8 cellular contexts compared by ENCODE assay signal in the genomic region with DNA sequence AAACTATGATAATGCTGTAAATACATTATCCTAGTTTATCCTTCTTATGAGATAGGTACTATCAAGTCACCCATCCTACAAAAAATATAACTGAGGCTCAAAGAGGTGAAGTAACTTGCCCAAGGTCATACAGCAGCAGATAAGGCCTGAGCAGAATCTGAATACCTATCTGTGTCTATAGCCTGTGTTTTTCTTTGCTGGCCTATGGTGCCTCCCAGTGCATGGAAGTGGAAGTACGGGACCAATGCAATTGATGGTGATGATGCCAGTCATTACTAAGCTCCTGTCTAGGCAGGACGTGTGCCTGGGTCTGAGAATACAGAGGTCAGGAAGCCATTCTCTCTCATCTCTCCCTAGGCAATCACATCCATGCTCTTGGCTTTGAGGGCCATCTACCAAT.
A peak's percentile ranks its signal among the peaks of the same experiment; 100 is the strongest.
DNase-seq lines count a peak whose midpoint lies in the region; ATAC-seq and TF ChIP-seq lines count a peak whose summit lies in the region.

No MANE protein-coding gene starts in this region.

- no TSS peak for BruUV-seq in Caco-2 (replicated peaks; lab: Mats Ljungman, UMichigan)

- no peak overlapping the region for H3K27ac Mint-ChIP-seq in Caco-2 (ENCODE audit: unreplicated experiment)
- H3K27ac Mint-ChIP-seq in activated CD4-positive, alpha-beta memory T cell treated with anti-CD3 and anti-CD28 coated beads, Interleukin-2, amount 10 ng/mL, durations not matched to agents 7 days and 5 days: no peak overlapping the region
- no peak overlapping the region for H3K27ac Mint-ChIP-seq in glutamatergic neuron (ENCODE audit: unreplicated experiment)

- no peak overlapping the region for H3K4me3 Mint-ChIP-seq in Caco-2 (ENCODE audit: unreplicated experiment)
- no peak overlapping the region for H3K4me3 Mint-ChIP-seq in activated CD4-positive, alpha-beta memory T cell treated with anti-CD3 and anti-CD28 coated beads, Interleukin-2, amount 10 ng/mL, durations not matched to agents 7 days and 5 days
- no peak overlapping the region for H3K4me3 Mint-ChIP-seq in glutamatergic neuron (ENCODE audit: unreplicated experiment)

- no peaks in the 10 kb centered on the region for H3K4me1 Mint-ChIP-seq in Caco-2 (ENCODE audit: low read depth, unreplicated experiment)
- no peaks in the 10 kb centered on the region for H3K4me1 Mint-ChIP-seq in activated CD4-positive, alpha-beta memory T cell treated with anti-CD3 and anti-CD28 coated beads, Interleukin-2, amount 10 ng/mL, durations not matched to agents 7 days and 5 days
- no peaks in the 10 kb centered on the region for H3K4me1 Mint-ChIP-seq in glutamatergic neuron (ENCODE audit: low read depth, unreplicated experiment)

- no peaks in the 10 kb centered on the region for H3K4me1 ChIP-seq in Caco-2

- no peaks in the 10 kb centered on the region for H3K36me3 Mint-ChIP-seq in Caco-2 (ENCODE audit: insufficient read depth, unreplicated experiment)
- no peaks in the 10 kb centered on the region for H3K36me3 Mint-ChIP-seq in activated CD4-positive, alpha-beta memory T cell treated with anti-CD3 and anti-CD28 coated beads, Interleukin-2, amount 10 ng/mL, durations not matched to agents 7 days and 5 days (ENCODE audit: low read depth)
- no peaks in the 10 kb centered on the region for H3K36me3 Mint-ChIP-seq in glutamatergic neuron (ENCODE audit: unreplicated experiment)

- H3K27me3 Mint-ChIP-seq in Caco-2 (ENCODE audit: insufficient read depth, unreplicated experiment): no peaks in the 10 kb centered on the region
- H3K27me3 Mint-ChIP-seq in activated CD4-positive, alpha-beta memory T cell treated with anti-CD3 and anti-CD28 coated beads, Interleukin-2, amount 10 ng/mL, durations not matched to agents 7 days and 5 days: no peaks in the 10 kb centered on the region
- H3K27me3 Mint-ChIP-seq in glutamatergic neuron (ENCODE audit: unreplicated experiment): no peaks in the 10 kb centered on the region

- CTCF ChIA-PET in Caco-2 (lab: Charles Lee): interaction anchor here (0.6 to 2.0 kb wide), 12 partner anchors 14 to 397 kb away, joined by 3 to 38 read pairs (median 3); partner anchors contain the start of gene SLC36A1
- CTCF ChIA-PET in activated CD4-positive, alpha-beta memory T cell treated with anti-CD3 and anti-CD28 coated beads, Interleukin-2, amount 10 ng/mL, durations not matched to agents 7 days and 5 days (lab: Charles Lee): interaction anchor here (0.5 to 2.3 kb wide), 13 partner anchors 13 to 248 kb away, joined by 3 to 29 read pairs (median 4); partner anchors contain the start of genes G3BP1 and SLC36A1

- no peaks in the 10 kb centered on the region for H3K36me3 ChIP-seq in Caco-2 (ENCODE audit: control insufficient read depth, insufficient read depth, low read length)

- no peaks in the 10 kb centered on the region for H3K27me3 ChIP-seq in Caco-2 (replicated peaks; ENCODE audit: control insufficient read depth, insufficient read depth, low read length)

- H3K9me3 ChIP-seq in Caco-2: no peaks in the 10 kb centered on the region

- DNase-seq in Caco-2 (peak; percentile 55 to 59), NCI-H2227 treated with DMSO at 0.1 percent for 48 hours (lab: John Stamatoyannopoulos, UW) (peak; percentile 0), glutamatergic neuron (peak; percentile 48), posterior vena cava (ENCODE audit: low spot score) (no peak)
- peak; percentile 56 for DNase-seq in activated CD4-positive, alpha-beta memory T cell treated with anti-CD3 and anti-CD28 coated beads, Interleukin-2, amount 10 ng/mL, durations not matched to agents 7 days and 5 days
- peak; percentile 10 to 21 for DNase-seq in stimulated activated CD4-positive, alpha-beta T cell treated with anti-CD3 and anti-CD28 coated beads, Interleukin-15, amount 100 ng/mL, for 48 hours (ENCODE audit: low read depth in 2 of 2)

- H3K4me3 ChIP-seq in Caco-2 (ENCODE audit: low read depth, low read length): no peak overlapping the region

- intact Hi-C loops in Caco-2 (cut with micrococcal nuclease; ENCODE audit: unreplicated experiment) (loop anchor here (1.0 to 5.0 kb wide), 4 partner anchors 23 to 219 kb away; partner anchors contain the start of gene SLC36A1), posterior vena cava (cut with DNase I) (no loop called here)

- H3K9me3 Mint-ChIP-seq in Caco-2 (ENCODE audit: unreplicated experiment) (no peaks in the 10 kb centered on the region), glutamatergic neuron (ENCODE audit: unreplicated experiment) (peaks cover 2% of the 10 kb centered on the region)
- H3K9me3 Mint-ChIP-seq in activated CD4-positive, alpha-beta memory T cell treated with anti-CD3 and anti-CD28 coated beads, Interleukin-2, amount 10 ng/mL, durations not matched to agents 7 days and 5 days: no peaks in the 10 kb centered on the region

- peak; percentile 67 to 71 for TF ChIP-seq CTCF in Caco-2 (IDR thresholded peaks at IDR 0.05; ENCODE audit: insufficient read depth in 1 of 2, low read depth in 1 of 2, low read length in 1 of 2, severe bottlenecking in 1 of 2, unreplicated experiment in 1 of 2)
- TF ChIP-seq CTCF in glutamatergic neuron (IDR thresholded peaks at IDR 0.05; ENCODE audit: partially characterized antibody, unreplicated experiment): peak; percentile 38

- ATAC-seq in GM18867 (IDR thresholded peaks at IDR 0.05; ENCODE audit: unreplicated experiment) (peak; percentile 85), HG02981 (IDR thresholded peaks at IDR 0.05; ENCODE audit: unreplicated experiment) (peak; percentile 88)

- POLR2A ChIA-PET in Caco-2 (lab: Charles Lee): no interaction called here
- POLR2A ChIA-PET in activated CD4-positive, alpha-beta memory T cell treated with anti-CD3 and anti-CD28 coated beads, Interleukin-2, amount 10 ng/mL, durations not matched to agents 7 days and 5 days (lab: Charles Lee): interaction anchor here (1.0 kb wide), 1 partner anchor 76 kb away, joined by 3 read pairs; the partner anchor contains the start of gene SLC36A1
